8 cellular contexts compared by ENCODE assay signal in the genomic region with DNA sequence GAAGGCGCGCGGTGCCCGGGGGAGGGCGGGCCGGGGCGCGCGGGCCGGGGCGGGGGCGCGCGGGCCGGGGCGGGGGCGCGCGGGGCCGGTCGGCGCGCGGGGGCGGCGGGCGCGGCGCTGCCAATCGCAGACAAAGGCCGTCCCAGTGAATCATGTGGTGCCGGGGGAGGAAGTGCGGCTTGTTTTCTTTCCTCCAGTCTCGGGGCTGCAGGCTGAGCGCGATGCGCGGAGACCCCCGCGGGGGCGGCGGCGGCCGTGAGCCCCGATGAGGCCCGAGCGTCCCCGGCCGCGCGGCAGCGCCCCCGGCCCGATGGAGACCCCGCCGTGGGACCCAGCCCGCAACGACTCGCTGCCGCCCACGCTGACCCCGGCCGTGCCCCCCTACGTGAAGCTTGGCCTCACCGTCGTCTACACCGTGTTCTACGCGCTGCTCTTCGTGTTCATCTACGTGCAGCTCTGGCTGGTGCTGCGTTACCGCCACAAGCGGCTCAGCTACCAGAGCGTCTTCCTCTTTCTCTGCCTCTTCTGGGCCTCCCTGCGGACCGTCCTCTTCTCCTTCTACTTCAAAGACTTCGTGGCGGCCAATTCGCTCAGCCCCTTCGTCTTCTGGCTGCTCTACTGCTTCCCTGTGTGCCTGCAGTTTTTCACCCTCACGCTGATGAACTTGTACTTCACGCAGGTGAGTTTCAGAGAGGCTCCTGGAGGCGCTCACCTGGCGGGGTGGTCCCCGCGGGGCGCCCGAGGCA. TPM values are rescaled to one million over a fixed set of nuclear protein-coding genes. Genes with fewer than 3 reads are reported as not detected.
DNase-seq lines count a peak whose midpoint lies in the region; ATAC-seq and TF ChIP-seq lines count a peak whose summit lies in the region.

A gene with protein sequence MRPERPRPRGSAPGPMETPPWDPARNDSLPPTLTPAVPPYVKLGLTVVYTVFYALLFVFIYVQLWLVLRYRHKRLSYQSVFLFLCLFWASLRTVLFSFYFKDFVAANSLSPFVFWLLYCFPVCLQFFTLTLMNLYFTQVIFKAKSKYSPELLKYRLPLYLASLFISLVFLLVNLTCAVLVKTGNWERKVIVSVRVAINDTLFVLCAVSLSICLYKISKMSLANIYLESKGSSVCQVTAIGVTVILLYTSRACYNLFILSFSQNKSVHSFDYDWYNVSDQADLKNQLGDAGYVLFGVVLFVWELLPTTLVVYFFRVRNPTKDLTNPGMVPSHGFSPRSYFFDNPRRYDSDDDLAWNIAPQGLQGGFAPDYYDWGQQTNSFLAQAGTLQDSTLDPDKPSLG (plus strand): TSS at position 182 of the 746 bp plus-strand sequence. CDS start 84 bp downstream, at position 266.

- POLR2A ChIA-PET in CD4-positive, alpha-beta memory T cell (lab: Charles Lee; ENCODE audit: partially characterized antibody) = interaction anchor here (1.1 kb wide), 1 partner anchor 13 kb away, joined by 4 read pairs; no protein-coding TSS in a partner anchor

- no peak for TF ChIP-seq POLR2A in transverse colon (IDR thresholded peaks at IDR 0.05)

- in situ Hi-C loops in transverse colon (cut with MboI; ENCODE audit: low pct_ligation_motif_present in 1 of 4, low pct_unique_long_range_greater_than_20kb in 1 of 4, low sequenced_read_pairs in 3 of 4) = no loop called here

- H3K27ac ChIP-seq in CD4-positive, alpha-beta memory T cell (ENCODE audit: low read depth, low read length) = peak within 1 kb of the TSS; percentile 29
- peak within 1 kb of the TSS; percentile 57 to 80 (median 68) for H3K27ac ChIP-seq in transverse colon

- 0% methylated on average over 6 to 26 of the region's 89 CpGs for WGBS in transverse colon (ENCODE audit: low coverage in 1 of 2), 2 donors

- peak within 1 kb of the TSS; percentile 61 to 88 for H3K4me3 ChIP-seq in CD4-positive, alpha-beta memory T cell (ENCODE audit: low read length in 2 of 2)
- peak within 1 kb of the TSS; percentile 54 to 86 (median 68) for H3K4me3 ChIP-seq in transverse colon

- H3K4me1 ChIP-seq in CD4-positive, alpha-beta memory T cell (ENCODE audit: insufficient read depth, low read length) = peaks cover 18% of the 10 kb centered on the region
- peaks cover 0 to 35% (median 19%) of the 10 kb centered on the region in 4 donors for H3K4me1 ChIP-seq in transverse colon

- H3K36me3 Mint-ChIP-seq in CD4-positive, alpha-beta memory T cell = peaks cover 0 to 14% of the 10 kb centered on the region in 2 donors
- no peaks in the 10 kb centered on the region for H3K36me3 Mint-ChIP-seq in activated naive CD4-positive, alpha-beta T cell treated with anti-CD3 and anti-CD28 coated beads, Interleukin-2, amount 50 U/mL, for 24 hours
- H3K36me3 Mint-ChIP-seq in osteocyte (ENCODE audit: unreplicated experiment) = no peaks in the 10 kb centered on the region

- CTCF ChIA-PET in CD4-positive, alpha-beta memory T cell (lab: Charles Lee; ENCODE audit: partially characterized antibody) = no interaction called here

- ATAC-seq in GM19351 (IDR thresholded peaks at IDR 0.05; ENCODE audit: unreplicated experiment) = peak; percentile 53
- peak; percentile 69 for ATAC-seq in HG03460 (IDR thresholded peaks at IDR 0.05; ENCODE audit: unreplicated experiment)

- H3K4me3 Mint-ChIP-seq in CD4-positive, alpha-beta memory T cell = peak within 1 kb of the TSS; percentile 94 to 100 (median 97)
- peak within 1 kb of the TSS; percentile 97 for H3K4me3 Mint-ChIP-seq in activated naive CD4-positive, alpha-beta T cell treated with anti-CD3 and anti-CD28 coated beads, Interleukin-2, amount 50 U/mL, for 24 hours
- peak within 1 kb of the TSS; percentile 92 for H3K4me3 Mint-ChIP-seq in osteocyte (ENCODE audit: unreplicated experiment)

- H3K27me3 Mint-ChIP-seq in CD4-positive, alpha-beta memory T cell = peaks cover 13 to 18% of the 10 kb centered on the region in 2 donors
- peaks cover 19% of the 10 kb centered on the region for H3K27me3 Mint-ChIP-seq in activated naive CD4-positive, alpha-beta T cell treated with anti-CD3 and anti-CD28 coated beads, Interleukin-2, amount 50 U/mL, for 24 hours
- peaks cover 33% of the 10 kb centered on the region for H3K27me3 Mint-ChIP-seq in osteocyte (ENCODE audit: unreplicated experiment)

- H3K27ac Mint-ChIP-seq in CD4-positive, alpha-beta memory T cell = peak within 1 kb of the TSS; percentile 62 to 93 (median 83)
- peak within 1 kb of the TSS; percentile 90 for H3K27ac Mint-ChIP-seq in activated naive CD4-positive, alpha-beta T cell treated with anti-CD3 and anti-CD28 coated beads, Interleukin-2, amount 50 U/mL, for 24 hours
- peak within 1 kb of the TSS; percentile 60 for H3K27ac Mint-ChIP-seq in osteocyte (ENCODE audit: unreplicated experiment)

- intact Hi-C loops in CD4-positive, alpha-beta memory T cell (cut with micrococcal nuclease) = loop anchor here (1.0 kb wide), 1 partner anchor 140 kb away; no protein-coding TSS in a partner anchor
- intact Hi-C loops in head of caudate nucleus (cut with DNase I) (loop anchor here (5.0 kb wide), 1 partner anchor 140 kb away; the partner anchor contains the start of gene ERO1B), transverse colon (cut with DNase I; ENCODE audit: low total_unique reads) (no loop called here)

- H3K36me3 ChIP-seq in CD4-positive, alpha-beta memory T cell (ENCODE audit: insufficient read depth, low read length) = no peaks in the 10 kb centered on the region
- no peaks in the 10 kb centered on the region for H3K36me3 ChIP-seq in transverse colon

- TF ChIP-seq CTCF in osteocyte (IDR thresholded peaks at IDR 0.05) (no peak), transverse colon (IDR thresholded peaks at IDR 0.05) (no peak)

- DNase-seq in CD4-positive, alpha-beta memory T cell = peak; percentile 42 to 62 (median 57)
- DNase-seq in SIG-M5 treated with dmso at 0.1 percent for 504 hours (lab: John Stamatoyannopoulos, UW; ENCODE audit: unreplicated experiment) (peak; percentile 82), head of caudate nucleus (peak; percentile 49 to 94 (median 81)), osteocyte (ENCODE audit: extremely low spot score, unreplicated experiment) (no peak), transverse colon (peak; percentile 55)

- peaks cover 24 to 54% (median 29%) of the 10 kb centered on the region in 4 donors for H3K4me1 Mint-ChIP-seq in CD4-positive, alpha-beta memory T cell
- peaks cover 17% of the 10 kb centered on the region for H3K4me1 Mint-ChIP-seq in activated naive CD4-positive, alpha-beta T cell treated with anti-CD3 and anti-CD28 coated beads, Interleukin-2, amount 50 U/mL, for 24 hours
- H3K4me1 Mint-ChIP-seq in osteocyte (ENCODE audit: unreplicated experiment) = peaks cover 31% of the 10 kb centered on the region

- H3K9me3 Mint-ChIP-seq in CD4-positive, alpha-beta memory T cell = no peaks in the 10 kb centered on the region
- no peaks in the 10 kb centered on the region for H3K9me3 Mint-ChIP-seq in activated naive CD4-positive, alpha-beta T cell treated with anti-CD3 and anti-CD28 coated beads, Interleukin-2, amount 50 U/mL, for 24 hours
- no peaks in the 10 kb centered on the region for H3K9me3 Mint-ChIP-seq in osteocyte (ENCODE audit: unreplicated experiment)

- H3K27me3 ChIP-seq in CD4-positive, alpha-beta memory T cell (ENCODE audit: insufficient read depth, low read length) = no peaks in the 10 kb centered on the region
- peaks cover 11% of the 10 kb centered on the region for H3K27me3 ChIP-seq in transverse colon

- no peak for TF ChIP-seq EP300 in transverse colon (IDR thresholded peaks at IDR 0.05; ENCODE audit: low read depth)

- no peaks in the 10 kb centered on the region for H3K9me3 ChIP-seq in CD4-positive, alpha-beta memory T cell (ENCODE audit: control insufficient read depth in 1 of 2, low read length in 2 of 2)
- no peaks in the 10 kb centered on the region for H3K9me3 ChIP-seq in transverse colon

RNA-seq across cellular contexts. Expression of the gene that starts here (rescaled TPM):
- 10 to 100 TPM; 11.0 to 11.8 TPM for total RNA-seq in CD4-positive, alpha-beta memory T cell
- 1 to 10 TPM; 4.1 to 5.7 TPM for polyA plus RNA-seq in CD4-positive, alpha-beta memory T cell
- total RNA-seq in osteocyte (17.3 and 19.8 TPM in 2 replicates), transverse colon (10 to 100 TPM in 3 of 4 donors, 1 to 10 TPM in 1; 6.0 to 16.2 (median 11.5) TPM)
